ENCODE assay signal across 23 cellular contexts in genomic region chrX:48461830-48462229, GRCh38. TPM values are rescaled to one million over a fixed set of nuclear protein-coding genes. Genes with fewer than 3 reads are reported as not detected.
DNase-seq lines count a peak whose midpoint lies in the region.
"Had no signal": no experiment of that assay in that cellular context is flagged by ENCODE, and none has a peak within 500 bp of the region (broad histone marks: within the 10 kb centered on the region; RNA-seq: fewer than 3 reads in every experiment).

No MANE protein-coding gene starts in this region.

- peak overlapping the region; percentile 42 for H3K27ac Mint-ChIP-seq in activated naive CD4-positive, alpha-beta T cell treated with anti-CD3 and anti-CD28 coated beads, Interleukin-2, amount 10 ng/mL, durations not matched to agents 7 days and 5 days
- H3K27ac Mint-ChIP-seq: neural progenitor cell had no signal

- H3K4me2 ChIP-seq in GM23248 (ENCODE audit: unreplicated experiment), result no peak overlapping the region
- H3K4me2 ChIP-seq: neural progenitor cell, SK-N-SH had no signal

- in situ Hi-C loops in GM23248 (cut with MboI), result no loop called here

- H3K79me2 ChIP-seq in GM23248 (ENCODE audit: insufficient read depth), result no peaks in the 10 kb centered on the region; the same call in 1 of the 2 replicates

- no peaks in the 10 kb centered on the region; the same call in 1 of the 2 replicates for H3F3A ChIP-seq in GM23248 (ENCODE audit: insufficient read depth)

- no peaks in the 10 kb centered on the region for H3K27me3 ChIP-seq in GM23248 (replicated peaks; ENCODE audit: insufficient read depth)
- H3K27me3 ChIP-seq: neural progenitor cell had no signal

- H3K36me3 ChIP-seq in GM23248 (ENCODE audit: low read depth), result no peaks in the 10 kb centered on the region
- H3K36me3 ChIP-seq: neural progenitor cell, prostate gland, tibial nerve had no signal

- H3K4me1 ChIP-seq in GM23248 (ENCODE audit: insufficient read depth), result peaks cover 3% of the 10 kb centered on the region; the same call in 1 of the 2 replicates
- H3K4me1 ChIP-seq: neural progenitor cell, prostate gland, tibial nerve had no signal

- H3K27me3 Mint-ChIP-seq in activated naive CD4-positive, alpha-beta T cell treated with anti-CD3 and anti-CD28 coated beads, Interleukin-2, amount 10 ng/mL, durations not matched to agents 7 days and 5 days, result no peaks in the 10 kb centered on the region
- H3K27me3 Mint-ChIP-seq: stimulated activated naive CD8-positive, alpha-beta T cell treated with anti-CD3 and anti-CD28 coated beads, Interleukin-15, Interleukin-2, amounts not matched to agents 100 ng/mL and 50 ng/mL, for 24 hours had no signal

- CTCF ChIA-PET in activated naive CD4-positive, alpha-beta T cell treated with anti-CD3 and anti-CD28 coated beads, Interleukin-2, amount 10 ng/mL, durations not matched to agents 7 days and 5 days (lab: Charles Lee), result no interaction called here

- DNase-seq in activated naive CD4-positive, alpha-beta T cell treated with anti-CD3 and anti-CD28 coated beads, Interleukin-2, amount 10 ng/mL, durations not matched to agents 7 days and 5 days, result no peak
- DNase-seq in activated naive CD4-positive, alpha-beta T cell treated with anti-CD3 and anti-CD28 coated beads, Interleukin-2, amount 50 U/mL, for 16 hours, result no peak
- DNase-seq in GM23248 (peak; percentile 21), amniotic epithelial cell (ENCODE audit: low read depth) (peak; percentile 1), kidney tubule cell (ENCODE audit: low spot score) (peak; percentile 10), NCI-H446 treated with DMSO at 0.1 percent for 48 hours (lab: John Stamatoyannopoulos, UW) (no peak), NCI-H524 (lab: John Stamatoyannopoulos, UW) (no peak), CD1c-positive myeloid dendritic cell (ENCODE audit: extremely low spot score) (no peak)
- DNase-seq: activated gamma-delta T cell; DMS79; effector memory CD4-positive, alpha-beta T cell; mucosa of descending colon; NCI-H2081 treated with DMSO at 0.1 percent for 48 hours; NCI-H510A; SK-N-SH; stimulated activated CD4-positive, alpha-beta T cell treated with anti-CD3 and anti-CD28 coated beads, Interleukin-2, amount 100 ng/mL, for 24 hours had no signal

- no peak overlapping the region for H2AFZ ChIP-seq in GM23248
- H2AFZ ChIP-seq: neural progenitor cell had no signal

- H3K9me3 Mint-ChIP-seq in activated naive CD4-positive, alpha-beta T cell treated with anti-CD3 and anti-CD28 coated beads, Interleukin-2, amount 10 ng/mL, durations not matched to agents 7 days and 5 days, result no peaks in the 10 kb centered on the region
- H3K9me3 Mint-ChIP-seq: stimulated activated naive CD8-positive, alpha-beta T cell treated with anti-CD3 and anti-CD28 coated beads, Interleukin-15, Interleukin-2, amounts not matched to agents 100 ng/mL and 50 ng/mL, for 24 hours had no signal

- no peaks in the 10 kb centered on the region for H4K20me1 ChIP-seq in GM23248 (ENCODE audit: insufficient read depth)

- no peak overlapping the region for H3K4me3 Mint-ChIP-seq in activated naive CD4-positive, alpha-beta T cell treated with anti-CD3 and anti-CD28 coated beads, Interleukin-2, amount 10 ng/mL, durations not matched to agents 7 days and 5 days
- H3K4me3 Mint-ChIP-seq: neural progenitor cell; stimulated activated naive CD8-positive, alpha-beta T cell treated with anti-CD3 and anti-CD28 coated beads, Interleukin-15, Interleukin-2, amounts not matched to agents 100 ng/mL and 50 ng/mL, for 24 hours had no signal

- H3K9me3 ChIP-seq in GM23248 (ENCODE audit: low read depth), result no peaks in the 10 kb centered on the region
- H3K9me3 ChIP-seq: mucosa of descending colon, prostate gland, SK-N-SH, tibial nerve had no signal

- H3K27ac ChIP-seq in GM23248, result no peak overlapping the region
- H3K27ac ChIP-seq: neural progenitor cell, prostate gland, tibial nerve had no signal

- WGBS in GM23248 (ENCODE audit: low coverage in 1 of 2, low lambda C conversion rate in 2 of 2, missing lambda C conversion rate in 2 of 2), 2 experiments, result 80 to 82% methylated on average over 5 of the region's 6 CpGs

- no peaks in the 10 kb centered on the region for H3K9me2 ChIP-seq in GM23248 (ENCODE audit: insufficient read depth)
- H3K9me2 ChIP-seq: SK-N-SH had no signal

- peaks cover 52% of the 10 kb centered on the region for H3K36me3 Mint-ChIP-seq in activated naive CD4-positive, alpha-beta T cell treated with anti-CD3 and anti-CD28 coated beads, Interleukin-2, amount 10 ng/mL, durations not matched to agents 7 days and 5 days
- H3K36me3 Mint-ChIP-seq: neural progenitor cell had no signal

- H3K9ac ChIP-seq in GM23248, result no peak overlapping the region
- H3K9ac ChIP-seq: neural progenitor cell, SK-N-SH had no signal

- no peak overlapping the region for H3K4me3 ChIP-seq in GM23248
- H3K4me3 ChIP-seq: mucosa of descending colon, neural progenitor cell, prostate gland, tibial nerve had no signal

- peaks cover 28% of the 10 kb centered on the region for H3K4me1 Mint-ChIP-seq in activated naive CD4-positive, alpha-beta T cell treated with anti-CD3 and anti-CD28 coated beads, Interleukin-2, amount 10 ng/mL, durations not matched to agents 7 days and 5 days

RNA-seq across cellular contexts. Expression of gene SLC38A5, which starts 8.2 kb away (rescaled TPM):
- 34.5 and 35.3 TPM in 2 replicates for total RNA-seq in GM23248 (2014; rRNA removed; shearing (Covaris generic))
- 31.5 and 32.4 TPM in 2 replicates for polyA plus RNA-seq in GM23248 (2016; fragmentation: Nextera tagmentation; extraction: Ambion mirVana)

RNA-seq across cellular contexts. Expression of gene FTSJ1, which starts 14.2 kb away (rescaled TPM):
- 95.2 and 152 TPM in 2 replicates for total RNA-seq in GM23248 (2014; rRNA removed; shearing (Covaris generic))
- 64.9 and 70.6 TPM in 2 replicates for polyA plus RNA-seq in GM23248 (2016; fragmentation: Nextera tagmentation; extraction: Ambion mirVana)

RNA-seq across cellular contexts. Expression of gene PORCN, which starts 47.0 kb away (rescaled TPM):
- total RNA-seq in GM23248 (2014; rRNA removed; shearing (Covaris generic)), result 15.4 and 32.2 TPM in 2 replicates
- polyA plus RNA-seq in GM23248 (2016; fragmentation: Nextera tagmentation; extraction: Ambion mirVana), result 20.3 and 22.9 TPM in 2 replicates

RNA-seq across cellular contexts. Expression of gene SSX4B, which starts 50.1 kb away (rescaled TPM):
- total RNA-seq in GM23248 (2014; rRNA removed; shearing (Covaris generic)), result not detected in 2 replicates
- polyA plus RNA-seq in GM23248 (2016; fragmentation: Nextera tagmentation; extraction: Ambion mirVana), result not detected in 2 replicates
- total RNA-seq: astrocyte, HT-29, liver, mucosa of descending colon, tibial nerve had no signal
- polyA plus RNA-seq: liver, SK-N-SH had no signal

RNA-seq across cellular contexts. Expression of gene EBP, which starts 59.8 kb away (rescaled TPM):
- 17.0 and 21.1 TPM in 2 replicates for total RNA-seq in GM23248 (2014; rRNA removed; shearing (Covaris generic))
- 45.0 and 48.3 TPM in 2 replicates for polyA plus RNA-seq in GM23248 (2016; fragmentation: Nextera tagmentation; extraction: Ambion mirVana)

Comparison
In these comparisons a context has a peak if more than half of its experiments do, and no peak if none do; other contexts are left out.
1. DNase-seq: peak in GM23248 (single experiment), amniotic epithelial cell (single experiment) and kidney tubule cell (single experiment); none in activated naive CD4-positive, alpha-beta T cell treated with anti-CD3 and anti-CD28 coated beads, Interleukin-2, amount 10 ng/mL, durations not matched to agents 7 days and 5 days (single experiment), activated naive CD4-positive, alpha-beta T cell treated with anti-CD3 and anti-CD28 coated beads, Interleukin-2, amount 50 U/mL, for 16 hours (single experiment), NCI-H446 treated with DMSO at 0.1 percent for 48 hours (single experiment), NCI-H524 (0 of 2) and CD1c-positive myeloid dendritic cell (single experiment).